21 cellular contexts compared by ENCODE assay signal in the genomic region with DNA sequence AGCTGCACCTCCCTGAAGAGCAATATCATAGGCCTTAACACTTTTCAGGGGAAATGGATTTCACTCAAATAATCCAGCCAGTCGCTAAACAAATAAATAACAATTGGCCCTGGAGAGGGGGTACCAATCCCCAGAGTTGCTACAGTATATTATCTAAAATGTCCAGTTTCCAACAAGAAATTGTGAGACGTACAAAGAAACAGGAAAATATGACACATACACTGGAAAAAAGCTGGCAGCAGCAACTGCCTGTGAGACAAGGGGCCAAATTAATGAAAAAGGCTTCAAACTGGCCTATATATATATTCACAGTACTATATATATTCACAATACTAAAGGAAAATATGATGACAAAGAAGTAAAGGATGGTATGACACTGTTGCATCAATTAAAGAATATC. TPM values are rescaled to one million over a fixed set of nuclear protein-coding genes. Genes with fewer than 3 reads are reported as not detected.
DNase-seq lines count a peak whose midpoint lies in the region; ATAC-seq, FAIRE-seq and TF ChIP-seq lines count a peak whose summit lies in the region.
"Had no signal": no experiment of that assay in that cellular context is flagged by ENCODE, and none has a peak within 500 bp of the region (broad histone marks: within the 10 kb centered on the region; RNA-seq: fewer than 3 reads in every experiment).

No MANE protein-coding gene starts in this region.

- no peaks in the 10 kb centered on the region for H3K9me2 ChIP-seq in GM23248 (ENCODE audit: insufficient read depth)
- no peaks in the 10 kb centered on the region for H3K9me2 ChIP-seq in PC-3 (replicated peaks; ENCODE audit: low read length)

- no peak for FAIRE-seq in GM12891 (lab: Jason Lieb, UNC)
- FAIRE-seq: HTR-8/SVneo had no signal

- H3K27me3 Mint-ChIP-seq in chondrocyte (ENCODE audit: low read depth): no peaks in the 10 kb centered on the region
- no peaks in the 10 kb centered on the region for H3K27me3 Mint-ChIP-seq in activated CD4-positive, alpha-beta memory T cell treated with anti-CD3 and anti-CD28 coated beads for 36 hours
- H3K27me3 Mint-ChIP-seq: CD4-positive, alpha-beta memory T cell; IgD-negative memory B cell had no signal

- peak overlapping the region; percentile 59 for H3K27ac Mint-ChIP-seq in chondrocyte (ENCODE audit: unreplicated experiment)
- H3K27ac Mint-ChIP-seq in activated CD4-positive, alpha-beta memory T cell treated with anti-CD3 and anti-CD28 coated beads for 36 hours: no peak overlapping the region
- H3K27ac Mint-ChIP-seq: CD14-positive monocyte, GM23338, HFFc6 had no signal

- TF ChIP-seq CTCF in PC-3 (conservative IDR thresholded peaks at IDR 0.05; ENCODE audit: low read depth, low read length): no peak
- TF ChIP-seq CTCF in chondrocyte (IDR thresholded peaks at IDR 0.05): no peak
- no peak for TF ChIP-seq CTCF in fibroblast of the aortic adventitia (IDR thresholded peaks at IDR 0.05; ENCODE audit: insufficient read depth, low read length)

- H2AFZ ChIP-seq in GM23248 (no peak overlapping the region), PC-3 (ENCODE audit: low read length) (no peak overlapping the region)
- H2AFZ ChIP-seq: GM23338 had no signal

- H3K4me3 ChIP-seq in GM23248 (no peak overlapping the region), PC-3 (ENCODE audit: low read length) (0 out of 2 replicates have a peak overlapping the region, but pooled peaks have one; percentile 83), fibroblast of the aortic adventitia (ENCODE audit: low read depth, low read length) (no peak overlapping the region)
- H3K4me3 ChIP-seq: BLaER1, GM23338 had no signal

- peaks cover 20% of the 10 kb centered on the region for H3K4me1 ChIP-seq in GM23248 (ENCODE audit: insufficient read depth)
- peaks cover 16% of the 10 kb centered on the region for H3K4me1 ChIP-seq in PC-3 (ENCODE audit: insufficient read depth, low read length)

- H4K20me1 ChIP-seq in GM23248 (ENCODE audit: insufficient read depth): no peaks in the 10 kb centered on the region
- no peaks in the 10 kb centered on the region for H4K20me1 ChIP-seq in PC-3 (ENCODE audit: low read length)

- no peak overlapping the region for H3K4me2 ChIP-seq in GM23248 (ENCODE audit: unreplicated experiment)
- peak overlapping the region; percentile 86; the same call in 1 of the 2 replicates for H3K4me2 ChIP-seq in PC-3 (ENCODE audit: low read length)
- H3K4me2 ChIP-seq: BLaER1 had no signal

- H3K27me3 ChIP-seq in GM23248 (replicated peaks; ENCODE audit: insufficient read depth): no peaks in the 10 kb centered on the region
- no peaks in the 10 kb centered on the region for H3K27me3 ChIP-seq in PC-3 (ENCODE audit: low read length)
- H3K27me3 ChIP-seq: BLaER1 had no signal

- H3K9me3 ChIP-seq in GM23248 (ENCODE audit: low read depth) (no peaks in the 10 kb centered on the region), PC-3 (ENCODE audit: low read length) (no peaks in the 10 kb centered on the region)

- no peak overlapping the region for H3K4me3 Mint-ChIP-seq in chondrocyte (ENCODE audit: unreplicated experiment)
- H3K4me3 Mint-ChIP-seq in activated CD4-positive, alpha-beta memory T cell treated with anti-CD3 and anti-CD28 coated beads for 36 hours: no peak overlapping the region
- H3K4me3 Mint-ChIP-seq: CD14-positive monocyte, GM23338, HFFc6 had no signal

- H3K36me3 Mint-ChIP-seq in chondrocyte (ENCODE audit: low read depth): no peaks in the 10 kb centered on the region
- H3K36me3 Mint-ChIP-seq in activated CD4-positive, alpha-beta memory T cell treated with anti-CD3 and anti-CD28 coated beads for 36 hours: no peaks in the 10 kb centered on the region
- H3K36me3 Mint-ChIP-seq: IgD-negative memory B cell had no signal

- H3F3A ChIP-seq in GM23248 (ENCODE audit: insufficient read depth) (peaks cover 11% of the 10 kb centered on the region), PC-3 (ENCODE audit: low read length, unreplicated experiment) (no peaks in the 10 kb centered on the region)

- H3K36me3 ChIP-seq in GM23248 (ENCODE audit: low read depth): no peaks in the 10 kb centered on the region; the same call in 1 of the 2 replicates
- peaks cover 27% of the 10 kb centered on the region for H3K36me3 ChIP-seq in PC-3 (ENCODE audit: low read depth, low read length)

- H3K9ac ChIP-seq in GM23248 (no peak overlapping the region), PC-3 (ENCODE audit: low read length) (no peak overlapping the region)
- H3K9ac ChIP-seq: BLaER1 had no signal

- H3K4me1 Mint-ChIP-seq in chondrocyte (ENCODE audit: low read depth): peaks cover 36% of the 10 kb centered on the region
- H3K4me1 Mint-ChIP-seq in activated CD4-positive, alpha-beta memory T cell treated with anti-CD3 and anti-CD28 coated beads for 36 hours (ENCODE audit: low read depth): peaks cover 19% of the 10 kb centered on the region

- TF ChIP-seq POLR2A in GM12891 (IDR thresholded peaks at IDR 0.05; ENCODE audit: low read depth, low read length): no peak

- CTCF ChIA-PET in PC-3 (lab: Charles Lee): no interaction called here
- CTCF ChIA-PET in activated CD4-positive, alpha-beta memory T cell treated with anti-CD3 and anti-CD28 coated beads for 36 hours (lab: Charles Lee): interaction anchor here (1.0 to 4.9 kb wide), 3 partner anchors 9 to 19 kb away, joined by 3 to 42 read pairs (median 10); no protein-coding TSS in a partner anchor

- 57 to 58% methylated on average over 2 of the region's 2 CpGs for WGBS in GM23248 (ENCODE audit: low coverage in 1 of 2, low lambda C conversion rate in 2 of 2, missing lambda C conversion rate in 2 of 2), 2 experiments

- intact Hi-C loops in PC-3 (cut with micrococcal nuclease): no loop called here
- intact Hi-C loops in activated CD4-positive, alpha-beta memory T cell treated with anti-CD3 and anti-CD28 coated beads for 36 hours (cut with micrococcal nuclease): loop anchor here (10.0 kb wide), 1 partner anchor 227 kb away; the partner anchor contains the start of gene ASCC2

- in situ Hi-C loops in GM23248 (cut with MboI): no loop called here

- ATAC-seq in PC-3 (no peak), HG02798 (IDR thresholded peaks at IDR 0.05; ENCODE audit: poor library complexity, unreplicated experiment) (no peak)
- ATAC-seq: GM23338, HCT116 had no signal

- POLR2A ChIA-PET in PC-3 (lab: Charles Lee; ENCODE audit: unreplicated experiment): no interaction called here
- POLR2A ChIA-PET in activated CD4-positive, alpha-beta memory T cell treated with anti-CD3 and anti-CD28 coated beads for 36 hours (lab: Charles Lee): no interaction called here

- H3K9me3 Mint-ChIP-seq in chondrocyte (ENCODE audit: low read depth): peaks cover 3% of the 10 kb centered on the region
- H3K9me3 Mint-ChIP-seq in activated CD4-positive, alpha-beta memory T cell treated with anti-CD3 and anti-CD28 coated beads for 36 hours: no peaks in the 10 kb centered on the region
- H3K9me3 Mint-ChIP-seq: CD4-positive, alpha-beta memory T cell; IgD-negative memory B cell had no signal

- no TSS peak for BruUV-seq in PC-3 (replicated peaks; lab: Mats Ljungman, UMichigan)

- DNase-seq in GM23248 (peak; percentile 50), PC-3 (no peak), chondrocyte (ENCODE audit: low spot score) (no peak), fibroblast of the aortic adventitia (ENCODE audit: low read depth) (peak; percentile 48), H4 (ENCODE audit: low spot score) (no peak), GM12891 (ENCODE audit: insufficient read length, low spot score) (no peak)
- DNase-seq in activated CD4-positive, alpha-beta memory T cell treated with anti-CD3 and anti-CD28 coated beads for 36 hours: no peak
- DNase-seq: 8988T; CD4-positive, alpha-beta memory T cell; DMS153; DMS79; GDM1; H7; HFFc6 had no signal

- H3K27ac ChIP-seq in GM23248 (no peak overlapping the region; the same call in 1 of the 2 replicates), PC-3 (ENCODE audit: low read length) (no peak overlapping the region)
- H3K27ac ChIP-seq: BLaER1 had no signal

- peaks cover 89% of the 10 kb centered on the region for H3K79me2 ChIP-seq in GM23248 (ENCODE audit: insufficient read depth)
- peaks cover 91% of the 10 kb centered on the region for H3K79me2 ChIP-seq in PC-3 (ENCODE audit: low read length)

TF ChIP-seq in GM12891, 5 proteins besides CTCF, POLR2A, EP300 and RAD21:
- TF ChIP-seq POLR2AphosphoS5 (IDR thresholded peaks at IDR 0.05; ENCODE audit: low read depth, low read length) (no peak), TAF1 (IDR thresholded peaks at IDR 0.05; ENCODE audit: low read depth, low read length) (no peak), SPI1 (IDR thresholded peaks at IDR 0.05; ENCODE audit: low read depth, low read length) (no peak), POU2F2 (IDR thresholded peaks at IDR 0.05; ENCODE audit: low read depth, low read length) (no peak), PAX5 (IDR thresholded peaks at IDR 0.05; ENCODE audit: insufficient read depth, low read length, severe bottlenecking) (no peak)

RNA-seq across cellular contexts. Expression of gene NF2, which starts 4.0 kb away (rescaled TPM):
- total RNA-seq in GM23248 (2014; rRNA removed; shearing (Covaris generic)): 109 and 111 TPM in 2 replicates
- 62.9 and 71.8 TPM in 2 replicates for polyA plus RNA-seq in GM23248 (2016; fragmentation: Nextera tagmentation; extraction: Ambion mirVana)
- total RNA-seq in PC-3 (2014; rRNA removed) (113 and 154 TPM in 2 replicates), chondrocyte (73.0 to 90.9 TPM (median 75.0 TPM) in 3 replicates), fibroblast of the aortic adventitia (ENCODE audit: low replicate concordance) (59.8 and 65.9 TPM in 2 replicates)
- total RNA-seq in H4 (2014; rRNA removed; shearing (Covaris generic)): 32.3 and 32.4 TPM in 2 replicates
- 10 to 100 TPM; 40.4 to 44.2 TPM for total RNA-seq in activated CD4-positive, alpha-beta memory T cell treated with anti-CD3 and anti-CD28 coated beads for 36 hours
- polyA plus RNA-seq in GM12891 (2012; ENCODE audit: low read depth, missing spikeins): 6.5 TPM

RNA-seq across cellular contexts. Expression of gene NIPSNAP1, which starts 26.5 kb away (rescaled TPM):
- 32.0 and 47.2 TPM in 2 replicates for total RNA-seq in GM23248 (2014; rRNA removed; shearing (Covaris generic))
- polyA plus RNA-seq in GM23248 (2016; fragmentation: Nextera tagmentation; extraction: Ambion mirVana): 39.3 and 40.5 TPM in 2 replicates
- total RNA-seq in PC-3 (2014; rRNA removed): 68.8 and 75.4 TPM in 2 replicates
- total RNA-seq in chondrocyte: 33.4 to 40.8 TPM (median 35.3 TPM) in 3 replicates
- 15.8 and 30.1 TPM in 2 replicates for total RNA-seq in fibroblast of the aortic adventitia (ENCODE audit: low replicate concordance)
- 58.8 and 72.4 TPM in 2 replicates for total RNA-seq in H4 (2014; rRNA removed; shearing (Covaris generic))
- 10 to 100 TPM; 60.9 to 63.2 TPM for total RNA-seq in activated CD4-positive, alpha-beta memory T cell treated with anti-CD3 and anti-CD28 coated beads for 36 hours
- polyA plus RNA-seq in GM12891 (2012; ENCODE audit: low read depth, missing spikeins): 86.9 TPM

RNA-seq across cellular contexts. Expression of gene THOC5, which starts 53.9 kb away (rescaled TPM):
- total RNA-seq in GM23248 (2014; rRNA removed; shearing (Covaris generic)): 61.7 and 83.5 TPM in 2 replicates
- 46.9 and 48.9 TPM in 2 replicates for polyA plus RNA-seq in GM23248 (2016; fragmentation: Nextera tagmentation; extraction: Ambion mirVana)
- total RNA-seq in PC-3 (2014; rRNA removed) (32.8 and 33.9 TPM in 2 replicates), chondrocyte (40.0 to 45.1 TPM (median 42.9 TPM) in 3 replicates), fibroblast of the aortic adventitia (ENCODE audit: low replicate concordance) (53.1 and 54.0 TPM in 2 replicates)
- total RNA-seq in H4 (2014; rRNA removed; shearing (Covaris generic)): 30.2 and 39.8 TPM in 2 replicates
- 10 to 100 TPM; 52.0 to 54.6 TPM for total RNA-seq in activated CD4-positive, alpha-beta memory T cell treated with anti-CD3 and anti-CD28 coated beads for 36 hours
- polyA plus RNA-seq in GM12891 (2012; ENCODE audit: low read depth, missing spikeins): 24.8 TPM

Comparison
In these comparisons a context has a peak if more than half of its experiments do, and no peak if none do; other contexts are left out.
1. DNase-seq: peak in GM23248 (single experiment) and fibroblast of the aortic adventitia (single experiment); none in PC-3 (single experiment), chondrocyte (single experiment), H4 (single experiment), activated CD4-positive, alpha-beta memory T cell treated with anti-CD3 and anti-CD28 coated beads for 36 hours (single experiment) and GM12891 (single experiment).